Comparison of ENCODE assay signal across 1 cellular context in the genomic region with DNA sequence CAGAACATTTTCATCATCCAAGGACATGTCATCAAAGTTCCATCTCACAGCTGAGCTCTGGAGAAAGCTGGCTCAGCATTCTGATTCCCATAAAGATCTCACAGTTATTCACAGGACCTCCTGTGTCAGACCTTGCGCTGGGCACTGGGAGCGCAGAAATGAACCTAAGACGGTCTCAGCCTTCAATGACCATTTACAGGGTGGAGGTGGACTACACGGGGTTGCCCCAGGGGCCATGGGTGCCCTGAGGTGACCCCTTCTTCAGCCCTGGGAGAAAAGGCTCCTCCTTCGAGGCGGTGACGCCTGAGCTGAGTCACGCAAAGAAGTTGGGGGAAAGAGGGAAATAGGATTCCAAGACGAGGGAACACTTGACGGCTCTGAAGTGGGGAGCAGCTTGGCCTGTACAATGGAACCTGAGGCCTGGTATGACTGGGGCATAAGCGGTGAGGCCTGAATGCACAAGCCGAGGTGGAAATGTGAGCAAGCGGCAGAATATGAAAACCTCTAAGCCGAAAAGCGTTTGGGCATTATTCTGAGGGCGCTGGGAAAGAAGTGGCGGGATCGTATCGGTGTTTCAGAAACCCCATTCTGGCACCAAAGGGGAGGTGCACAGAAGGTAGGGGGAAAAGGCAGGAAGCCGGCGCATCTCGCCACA.
TF ChIP-seq lines count a peak whose summit lies in the region.

No MANE protein-coding gene starts in this region.

TF ChIP-seq in SK-N-SH, 30 proteins besides CTCF, POLR2A, EP300 and RAD21 (continued from another document):
- TF ChIP-seq, protein P1, sequence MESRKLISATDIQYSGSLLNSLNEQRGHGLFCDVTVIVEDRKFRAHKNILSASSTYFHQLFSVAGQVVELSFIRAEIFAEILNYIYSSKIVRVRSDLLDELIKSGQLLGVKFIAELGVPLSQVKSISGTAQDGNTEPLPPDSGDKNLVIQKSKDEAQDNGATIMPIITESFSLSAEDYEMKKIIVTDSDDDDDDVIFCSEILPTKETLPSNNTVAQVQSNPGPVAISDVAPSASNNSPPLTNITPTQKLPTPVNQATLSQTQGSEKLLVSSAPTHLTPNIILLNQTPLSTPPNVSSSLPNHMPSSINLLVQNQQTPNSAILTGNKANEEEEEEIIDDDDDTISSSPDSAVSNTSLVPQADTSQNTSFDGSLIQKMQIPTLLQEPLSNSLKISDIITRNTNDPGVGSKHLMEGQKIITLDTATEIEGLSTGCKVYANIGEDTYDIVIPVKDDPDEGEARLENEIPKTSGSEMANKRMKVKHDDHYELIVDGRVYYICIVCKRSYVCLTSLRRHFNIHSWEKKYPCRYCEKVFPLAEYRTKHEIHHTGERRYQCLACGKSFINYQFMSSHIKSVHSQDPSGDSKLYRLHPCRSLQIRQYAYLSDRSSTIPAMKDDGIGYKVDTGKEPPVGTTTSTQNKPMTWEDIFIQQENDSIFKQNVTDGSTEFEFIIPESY (IDR thresholded peaks at IDR 0.05; ENCODE audit: borderline replicate concordance, low read depth): no peak
- TF ChIP-seq, protein P2, sequence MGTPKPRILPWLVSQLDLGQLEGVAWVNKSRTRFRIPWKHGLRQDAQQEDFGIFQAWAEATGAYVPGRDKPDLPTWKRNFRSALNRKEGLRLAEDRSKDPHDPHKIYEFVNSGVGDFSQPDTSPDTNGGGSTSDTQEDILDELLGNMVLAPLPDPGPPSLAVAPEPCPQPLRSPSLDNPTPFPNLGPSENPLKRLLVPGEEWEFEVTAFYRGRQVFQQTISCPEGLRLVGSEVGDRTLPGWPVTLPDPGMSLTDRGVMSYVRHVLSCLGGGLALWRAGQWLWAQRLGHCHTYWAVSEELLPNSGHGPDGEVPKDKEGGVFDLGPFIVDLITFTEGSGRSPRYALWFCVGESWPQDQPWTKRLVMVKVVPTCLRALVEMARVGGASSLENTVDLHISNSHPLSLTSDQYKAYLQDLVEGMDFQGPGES (IDR thresholded peaks at IDR 0.05; ENCODE audit: low read depth, low read length): no peak
- TF ChIP-seq, protein P3, sequence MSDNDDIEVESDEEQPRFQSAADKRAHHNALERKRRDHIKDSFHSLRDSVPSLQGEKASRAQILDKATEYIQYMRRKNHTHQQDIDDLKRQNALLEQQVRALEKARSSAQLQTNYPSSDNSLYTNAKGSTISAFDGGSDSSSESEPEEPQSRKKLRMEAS (IDR thresholded peaks at IDR 0.05; ENCODE audit: low read depth): peak; percentile 70
- TF ChIP-seq, protein P4, sequence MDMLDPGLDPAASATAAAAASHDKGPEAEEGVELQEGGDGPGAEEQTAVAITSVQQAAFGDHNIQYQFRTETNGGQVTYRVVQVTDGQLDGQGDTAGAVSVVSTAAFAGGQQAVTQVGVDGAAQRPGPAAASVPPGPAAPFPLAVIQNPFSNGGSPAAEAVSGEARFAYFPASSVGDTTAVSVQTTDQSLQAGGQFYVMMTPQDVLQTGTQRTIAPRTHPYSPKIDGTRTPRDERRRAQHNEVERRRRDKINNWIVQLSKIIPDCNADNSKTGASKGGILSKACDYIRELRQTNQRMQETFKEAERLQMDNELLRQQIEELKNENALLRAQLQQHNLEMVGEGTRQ (IDR thresholded peaks at IDR 0.05; ENCODE audit: borderline replicate concordance, low read depth, low read length): no peak
- TF ChIP-seq FOSL2 (IDR thresholded peaks at IDR 0.05; ENCODE audit: borderline replicate concordance, low read depth) (peak; percentile 68), TAF1 (IDR thresholded peaks at IDR 0.05; ENCODE audit: borderline replicate concordance, low read depth, low read length) (peak; percentile 18; the same call in 1 of the 2 replicates)
